In the genomic region with DNA sequence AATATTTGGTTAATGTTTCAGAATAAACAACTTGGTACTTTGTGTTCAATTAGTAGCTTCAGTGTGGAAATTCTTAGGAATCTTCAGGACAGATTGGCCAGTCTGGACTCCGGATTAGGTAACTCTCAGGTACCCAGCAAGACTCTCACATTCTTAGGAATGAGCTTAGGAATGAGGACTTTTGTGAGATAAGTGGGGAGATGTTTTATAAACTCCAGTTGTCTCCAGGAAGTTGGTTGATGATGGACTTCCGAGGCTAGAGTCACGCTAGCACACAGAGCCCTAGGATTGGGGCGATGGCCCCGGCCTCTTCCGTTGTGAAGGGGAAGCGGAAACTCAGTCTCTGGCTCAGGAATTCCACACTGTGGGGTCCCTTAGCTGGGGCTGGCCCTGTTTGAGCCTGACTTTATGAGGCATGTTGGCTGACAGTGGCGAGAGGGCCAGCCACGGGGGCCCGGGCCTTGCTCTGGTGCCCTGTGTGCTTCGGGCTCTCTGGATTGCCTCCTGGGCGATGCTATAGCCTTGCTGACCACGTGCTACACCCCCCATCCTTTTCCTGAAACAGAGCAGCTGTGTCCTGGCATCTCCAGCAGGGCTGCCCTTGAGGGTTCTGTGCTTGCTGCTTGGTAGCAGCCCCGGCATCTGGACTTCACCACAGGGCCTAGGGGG, we compare ENCODE assay signal across 10 cellular contexts. TPM values are rescaled to one million over a fixed set of nuclear protein-coding genes. Genes with fewer than 3 reads are reported as not detected.
DNase-seq lines count a peak whose midpoint lies in the region; ATAC-seq lines count a peak whose summit lies in the region.
"Had no signal": no experiment of that assay in that cellular context is flagged by ENCODE, and none has a peak within 500 bp of the region (broad histone marks: within the 10 kb centered on the region; RNA-seq: fewer than 3 reads in every experiment).

No MANE protein-coding gene starts in this region.

- CTCF ChIA-PET in activated CD4-positive, alpha-beta memory T cell treated with anti-CD3 and anti-CD28 coated beads for 36 hours (lab: Charles Lee) = no interaction called here

- peak; percentile 13 for DNase-seq in COLO668 (lab: John Stamatoyannopoulos, UW; ENCODE audit: unreplicated experiment)
- DNase-seq in amniotic epithelial cell (ENCODE audit: low read depth) = peak; percentile 84
- peak; percentile 40 to 48 for DNase-seq in hippocampal formation (lab: John Stamatoyannopoulos, UW)
- DNase-seq in putamen (ENCODE audit: low spot score) = peak; percentile 58
- no peak for DNase-seq in activated CD4-positive, alpha-beta memory T cell treated with anti-CD3 and anti-CD28 coated beads for 36 hours
- DNase-seq in NCI-H1930 (lab: John Stamatoyannopoulos, UW) = no peak
- DNase-seq in NCI-H1436 treated with DMSO at 0.1 percent for 48 hours (lab: John Stamatoyannopoulos, UW) = no peak
- DNase-seq: activated CD8-positive, alpha-beta T cell treated with anti-CD3 and anti-CD28 coated beads, Interleukin-2, amount 10 ng/mL, durations not matched to agents 7 days and 5 days; central memory CD4-positive, alpha-beta T cell had no signal

- no peak overlapping the region for H3K27ac Mint-ChIP-seq in activated CD4-positive, alpha-beta memory T cell treated with anti-CD3 and anti-CD28 coated beads for 36 hours
- no peak overlapping the region for H3K27ac Mint-ChIP-seq in stimulated activated memory B cell treated with anti-CD40 and anti-IgM and Interleukin-4, amounts not matched to agents 10 μg/mL and 1 μg/mL and 100 μg/mL, for 72 hours

- POLR2A ChIA-PET in activated CD4-positive, alpha-beta memory T cell treated with anti-CD3 and anti-CD28 coated beads for 36 hours (lab: Charles Lee) = no interaction called here

- H3K36me3 Mint-ChIP-seq in activated CD4-positive, alpha-beta memory T cell treated with anti-CD3 and anti-CD28 coated beads for 36 hours = peaks cover 6% of the 10 kb centered on the region
- peaks cover 19% of the 10 kb centered on the region for H3K36me3 Mint-ChIP-seq in stimulated activated memory B cell treated with anti-CD40 and anti-IgM and Interleukin-4, amounts not matched to agents 10 μg/mL and 1 μg/mL and 100 μg/mL, for 72 hours

- H3K4me1 Mint-ChIP-seq in activated CD4-positive, alpha-beta memory T cell treated with anti-CD3 and anti-CD28 coated beads for 36 hours (ENCODE audit: low read depth) = peaks cover 3% of the 10 kb centered on the region
- H3K4me1 Mint-ChIP-seq in stimulated activated memory B cell treated with anti-CD40 and anti-IgM and Interleukin-4, amounts not matched to agents 10 μg/mL and 1 μg/mL and 100 μg/mL, for 72 hours = peaks cover 6% of the 10 kb centered on the region

- no peak for ATAC-seq in stimulated activated memory B cell treated with anti-CD40 and anti-IgM and Interleukin-4, amounts not matched to agents 10 μg/mL and 1 μg/mL and 100 μg/mL, for 72 hours
- ATAC-seq: activated CD8-positive, alpha-beta T cell treated with anti-CD3 and anti-CD28 coated beads, Interleukin-2, amount 10 ng/mL, durations not matched to agents 7 days and 5 days had no signal

- intact Hi-C loops in activated CD4-positive, alpha-beta memory T cell treated with anti-CD3 and anti-CD28 coated beads for 36 hours (cut with micrococcal nuclease) = no loop called here

- no peak overlapping the region for H3K4me3 Mint-ChIP-seq in activated CD4-positive, alpha-beta memory T cell treated with anti-CD3 and anti-CD28 coated beads for 36 hours
- no peak overlapping the region for H3K4me3 Mint-ChIP-seq in stimulated activated memory B cell treated with anti-CD40 and anti-IgM and Interleukin-4, amounts not matched to agents 10 μg/mL and 1 μg/mL and 100 μg/mL, for 72 hours
- H3K4me3 Mint-ChIP-seq: activated CD8-positive, alpha-beta T cell treated with anti-CD3 and anti-CD28 coated beads, Interleukin-2, amount 10 ng/mL, durations not matched to agents 7 days and 5 days had no signal

- H3K27me3 Mint-ChIP-seq in activated CD4-positive, alpha-beta memory T cell treated with anti-CD3 and anti-CD28 coated beads for 36 hours = no peaks in the 10 kb centered on the region
- H3K27me3 Mint-ChIP-seq in stimulated activated memory B cell treated with anti-CD40 and anti-IgM and Interleukin-4, amounts not matched to agents 10 μg/mL and 1 μg/mL and 100 μg/mL, for 72 hours = no peaks in the 10 kb centered on the region

- no peaks in the 10 kb centered on the region for H3K9me3 Mint-ChIP-seq in activated CD4-positive, alpha-beta memory T cell treated with anti-CD3 and anti-CD28 coated beads for 36 hours
- H3K9me3 Mint-ChIP-seq in stimulated activated memory B cell treated with anti-CD40 and anti-IgM and Interleukin-4, amounts not matched to agents 10 μg/mL and 1 μg/mL and 100 μg/mL, for 72 hours = no peaks in the 10 kb centered on the region

RNA-seq across cellular contexts. Expression of a gene that starts 32.4 kb away (rescaled TPM):
- total RNA-seq in activated CD4-positive, alpha-beta memory T cell treated with anti-CD3 and anti-CD28 coated beads for 36 hours = 10 to 100 TPM; 14.8 to 18.4 TPM

RNA-seq across cellular contexts. Expression of a gene that starts 56.2 kb away (rescaled TPM):
- total RNA-seq in activated CD4-positive, alpha-beta memory T cell treated with anti-CD3 and anti-CD28 coated beads for 36 hours = 1 to 10 TPM; 8.5 to 8.8 TPM

Comparison
In these comparisons a context has a peak if more than half of its experiments do, and no peak if none do; other contexts are left out.
1. DNase-seq: peak in COLO668 (single experiment), amniotic epithelial cell (single experiment), hippocampal formation (2 of 2) and putamen (single experiment); none in activated CD4-positive, alpha-beta memory T cell treated with anti-CD3 and anti-CD28 coated beads for 36 hours (single experiment), NCI-H1930 (0 of 2) and NCI-H1436 treated with DMSO at 0.1 percent for 48 hours (single experiment).